In the genomic region with DNA sequence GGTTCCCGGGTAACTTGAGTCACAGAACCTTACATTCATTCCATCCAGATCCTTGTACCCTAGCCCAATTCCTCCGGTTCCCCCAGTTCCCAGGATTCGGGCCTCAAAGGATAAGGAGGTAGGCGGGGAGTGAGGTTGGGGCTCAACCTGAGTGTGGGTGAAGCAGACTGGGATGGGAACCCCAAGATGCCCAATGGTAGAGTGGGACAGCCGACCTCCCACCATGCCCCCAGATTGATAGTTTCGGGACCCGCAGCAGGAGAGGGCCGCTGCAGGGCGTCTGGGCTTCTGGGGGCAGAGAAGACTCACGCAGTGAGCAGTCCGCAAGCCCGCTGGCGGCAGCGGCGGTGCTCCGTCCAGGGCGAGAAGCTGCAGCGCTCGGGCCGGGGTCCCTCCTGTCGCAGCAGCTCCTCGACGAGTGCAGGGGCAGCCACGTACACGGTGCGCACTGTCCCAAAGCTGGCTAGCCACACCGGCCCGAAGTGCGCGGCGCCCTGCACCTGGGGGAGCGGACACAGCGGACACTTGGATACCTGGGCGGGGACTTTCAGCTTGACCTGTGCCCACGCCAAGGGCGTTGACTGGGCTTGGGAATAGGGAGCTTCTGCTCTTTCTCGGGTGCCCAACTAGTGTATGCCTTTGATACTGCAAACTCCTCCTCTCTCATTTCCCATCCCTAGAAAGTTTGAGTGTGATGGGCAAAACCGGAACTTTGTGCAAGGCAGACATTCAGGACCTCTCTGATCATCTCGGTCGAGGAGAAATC, we compare ENCODE assay signal across 6 cellular contexts. TPM values are rescaled to one million over a fixed set of nuclear protein-coding genes. Genes with fewer than 3 reads are reported as not detected.
DNase-seq lines count a peak whose midpoint lies in the region; ATAC-seq and TF ChIP-seq lines count a peak whose summit lies in the region.

No MANE protein-coding gene starts in this region.

- no peak overlapping the region for H2BK120ac ChIP-seq in H9 (ENCODE audit: low read depth, low read length, poor library complexity, severe bottlenecking)
- no peak overlapping the region for H2BK120ac ChIP-seq in neuronal stem cell (ENCODE audit: low read depth, low read length)

- no peaks in the 10 kb centered on the region for H4K20me1 ChIP-seq in H9 (ENCODE audit: control insufficient read depth, insufficient read depth, insufficient read length)

- no peak overlapping the region for H3K4ac ChIP-seq in H9 (ENCODE audit: low read depth, low read length)
- no peak overlapping the region for H3K4ac ChIP-seq in neuronal stem cell (ENCODE audit: low read length)

- H3K4me1 ChIP-seq in H9 (ENCODE audit: insufficient read depth, low read length) = peaks cover 3% of the 10 kb centered on the region; the same call in 1 of the 2 replicates
- peaks cover 38% of the 10 kb centered on the region for H3K4me1 ChIP-seq in body of pancreas
- peaks cover 0 to 15% of the 10 kb centered on the region in 2 donors for H3K4me1 ChIP-seq in neuronal stem cell (ENCODE audit: control insufficient read depth in 2 of 2, insufficient read depth in 1 of 2, low read depth in 1 of 2, low read length in 2 of 2)

- H3K14ac ChIP-seq in H9 (ENCODE audit: insufficient read depth, low read length) (no peak overlapping the region; the same call in 1 of the 2 replicates), neuronal stem cell (ENCODE audit: low read length) (no peak overlapping the region)

- H4K8ac ChIP-seq in H9 (replicated peaks; ENCODE audit: insufficient read length, low read depth, low read length) = no peak overlapping the region
- no peak overlapping the region for H4K8ac ChIP-seq in neuronal stem cell (ENCODE audit: low read depth, low read length)

- H3K36me3 Mint-ChIP-seq in H9 (ENCODE audit: insufficient read depth in 1 of 3, low read depth in 3 of 3) = peaks cover 17 to 33% (median 28%) of the 10 kb centered on the region in 3 experiments

- H3T11ph ChIP-seq in H9 (ENCODE audit: low read length) = no peak overlapping the region

- peak overlapping the region; percentile 57 to 75 for H3K4me3 Mint-ChIP-seq in H9

- peaks cover 25% of the 10 kb centered on the region for H3K23me2 ChIP-seq in H9 (ENCODE audit: insufficient read length, low read depth, low read length, poor library complexity, severe bottlenecking)

- H3K56ac ChIP-seq in H9 (ENCODE audit: insufficient read length, low read depth, low read length) = no peak overlapping the region

- H3K4me3 ChIP-seq in body of pancreas = peak overlapping the region; percentile 16 to 19
- no peak overlapping the region for H3K4me3 ChIP-seq in neuronal stem cell (ENCODE audit: low read length in 2 of 2)

- H3K79me1 ChIP-seq in H9 (ENCODE audit: insufficient read depth, low read depth, low read length, poor library complexity, severe bottlenecking) = no peaks in the 10 kb centered on the region
- no peaks in the 10 kb centered on the region for H3K79me1 ChIP-seq in neuronal stem cell (ENCODE audit: low read depth, low read length)

- peak; percentile 48 for DNase-seq in H9
- DNase-seq in body of pancreas = peak in 2 of 4 donors; percentile 38
- no peak for DNase-seq in neuronal stem cell (ENCODE audit: low spot score)

- H3K27me3 ChIP-seq in H9 (ENCODE audit: insufficient read depth, low read length) (peaks cover 31% of the 10 kb centered on the region; the same call in 1 of the 2 replicates), body of pancreas (no peaks in the 10 kb centered on the region), neuronal stem cell (ENCODE audit: control insufficient read depth in 3 of 3, insufficient read depth in 3 of 3, low read depth in 1 of 3, low read length in 3 of 3) (peaks cover 0 to 49% (median 22%) of the 10 kb centered on the region in 3 experiments)

- no peak overlapping the region for H3K18ac ChIP-seq in H9 (ENCODE audit: insufficient read length, low read depth, low read length)
- peak overlapping the region; percentile 32 for H3K18ac ChIP-seq in neuronal stem cell (ENCODE audit: low read length)

- H3K27ac Mint-ChIP-seq in H9 = no peak overlapping the region

- H3K9ac ChIP-seq in H9 (ENCODE audit: extremely low read depth, insufficient read length, low read length) (no peak overlapping the region), neuronal stem cell (ENCODE audit: low read depth, low read length, poor library complexity) (no peak overlapping the region)

- H2AK5ac ChIP-seq in H9 (ENCODE audit: insufficient read length, low read length) (no peak overlapping the region), neuronal stem cell (ENCODE audit: low read depth, low read length) (no peak overlapping the region)

- ATAC-seq in body of pancreas (peak; percentile 22), GM19324 (IDR thresholded peaks at IDR 0.05; ENCODE audit: low FRiP score, unreplicated experiment) (no peak), GM21423 (IDR thresholded peaks at IDR 0.05; ENCODE audit: unreplicated experiment) (no peak), HG03378 (IDR thresholded peaks at IDR 0.05; ENCODE audit: unreplicated experiment) (no peak)

- H3K4me1 Mint-ChIP-seq in H9 = peaks cover 27 to 40% of the 10 kb centered on the region in 2 experiments

- no peaks in the 10 kb centered on the region for H3K9me3 ChIP-seq in H9 (ENCODE audit: control insufficient read depth, low read depth, low read length)
- no peaks in the 10 kb centered on the region for H3K9me3 ChIP-seq in body of pancreas
- no peaks in the 10 kb centered on the region for H3K9me3 ChIP-seq in neuronal stem cell (replicated peaks in 1 of 2; ENCODE audit: control insufficient read depth in 2 of 2, insufficient read depth in 1 of 2, low read depth in 1 of 2, low read length in 2 of 2)

- H4K91ac ChIP-seq in H9 (ENCODE audit: insufficient read length, low read depth, low read length) (no peak overlapping the region), neuronal stem cell (ENCODE audit: low read depth, low read length, poor library complexity) (no peak overlapping the region)

- intact Hi-C loops in body of pancreas (cut with DNase I) = no loop called here

- no peak overlapping the region for H2BK20ac ChIP-seq in H9 (ENCODE audit: low read depth, low read length, poor library complexity, severe bottlenecking)

- WGBS in H9 (ENCODE audit: extremely low coverage, insufficient read length, low lambda C conversion rate) = no CpG with 5 or more reads among the region's 40 CpGs
- 2 to 6% methylated on average over 14 to 40 of the region's 40 CpGs for WGBS in body of pancreas, 2 donors
- WGBS in neuronal stem cell (ENCODE audit: extremely low coverage in 2 of 2, insufficient read length in 2 of 2, insufficient replicate concordance in 1 of 2), 2 donors = no CpG with 5 or more reads among the region's 40 CpGs

- TF ChIP-seq POLR2A in body of pancreas (IDR thresholded peaks at IDR 0.05) = peak in 1 of 3 donors; percentile 9

- no peaks in the 10 kb centered on the region for H3K9me3 Mint-ChIP-seq in H9

- H2BK5ac ChIP-seq in H9 (ENCODE audit: insufficient read length, low read length) (no peak overlapping the region), neuronal stem cell (ENCODE audit: low read length) (no peak overlapping the region)

- H3K23ac ChIP-seq in H9 (ENCODE audit: insufficient read length, low read depth, low read length) (no peak overlapping the region), neuronal stem cell (ENCODE audit: low read depth, low read length, poor library complexity) (peak overlapping the region; percentile 86)

- H3K36me3 ChIP-seq in body of pancreas (replicated peaks in 1 of 2; ENCODE audit: insufficient read depth in 1 of 2, low read depth in 2 of 2) = peaks cover 0 to 6% of the 10 kb centered on the region in 2 donors
- H3K36me3 ChIP-seq in neuronal stem cell (replicated peaks in 1 of 2; ENCODE audit: control insufficient read depth in 2 of 2, insufficient read depth in 2 of 2, low read length in 2 of 2) = peaks cover 10 to 72% of the 10 kb centered on the region in 2 donors

- no peak overlapping the region for H4K5ac ChIP-seq in H9 (ENCODE audit: insufficient read length, low read depth, low read length)

- H3K27me3 Mint-ChIP-seq in H9 (ENCODE audit: low read depth) = peaks cover 48% of the 10 kb centered on the region

- H3K4me2 ChIP-seq in H9 (ENCODE audit: insufficient read depth, insufficient read length, low read length) (peak overlapping the region; percentile 80), neuronal stem cell (ENCODE audit: insufficient read depth, low read length, poor library complexity, severe bottlenecking) (no peak overlapping the region)

- H3K27ac ChIP-seq in H9 (ENCODE audit: insufficient read length, low read depth, low read length) (no peak overlapping the region), body of pancreas (peak overlapping the region in 1 of 4 donors; percentile 44), neuronal stem cell (replicated peaks; ENCODE audit: low read length) (no peak overlapping the region)

- H3K79me2 ChIP-seq in H9 (ENCODE audit: insufficient read depth, low read length) = no peaks in the 10 kb centered on the region

- TF ChIP-seq CTCF in H9 (conservative IDR thresholded peaks at IDR 0.05) (no peak), body of pancreas (IDR thresholded peaks at IDR 0.05) (no peak)

- H2AFZ ChIP-seq in H9 (ENCODE audit: low read length) = no peak overlapping the region
- H2AFZ ChIP-seq in neuronal stem cell (ENCODE audit: low read length) = no peak overlapping the region

- no peak overlapping the region for H2BK15ac ChIP-seq in H9 (ENCODE audit: low read depth, low read length)
- H2BK15ac ChIP-seq in neuronal stem cell (ENCODE audit: low read length) = no peak overlapping the region

- H2BK12ac ChIP-seq in H9 (ENCODE audit: insufficient read length, low read depth, low read length) (no peak overlapping the region), neuronal stem cell (ENCODE audit: low read length) (no peak overlapping the region)

RNA-seq across cellular contexts. Expression of gene CYP27B1, which starts 1.0 kb away (rescaled TPM):
- total RNA-seq in H9 (2021) (6.1 and 6.5 TPM in 2 replicates), body of pancreas (1 to 10 TPM; 2.6 to 3.6 TPM)
- 0.35 TPM for polyA plus RNA-seq in neuronal stem cell (2013, experiment 1 of 2)
- 0.40 TPM for polyA plus RNA-seq in neuronal stem cell (2013, experiment 2 of 2)

RNA-seq across cellular contexts. Expression of gene METTL1, which starts 6.0 kb away (rescaled TPM):
- total RNA-seq in H9 (2021) = 58.4 and 66.7 TPM in 2 replicates
- 10 to 100 TPM; 16.1 to 23.1 TPM for total RNA-seq in body of pancreas
- 9.5 TPM for polyA plus RNA-seq in neuronal stem cell (2013, experiment 1 of 2)
- 10.2 TPM for polyA plus RNA-seq in neuronal stem cell (2013, experiment 2 of 2)

RNA-seq across cellular contexts. Expression of gene EEF1AKMT3, which starts 6.5 kb away (rescaled TPM):
- total RNA-seq in H9 (2021) = 2.1 and 2.9 TPM in 2 replicates
- 10 to 100 TPM; 11.2 to 15.0 TPM for total RNA-seq in body of pancreas
- polyA plus RNA-seq in neuronal stem cell (2013, experiment 1 of 2) = 2.7 TPM
- polyA plus RNA-seq in neuronal stem cell (2013, experiment 2 of 2) = 3.2 TPM

RNA-seq across cellular contexts. Expression of gene MARCHF9, which starts 11.0 kb away (rescaled TPM):
- 20.5 and 20.9 TPM in 2 replicates for total RNA-seq in H9 (2021)
- 1 to 10 TPM; 5.2 to 9.9 TPM for total RNA-seq in body of pancreas
- 14.0 TPM for polyA plus RNA-seq in neuronal stem cell (2013, experiment 1 of 2)
- polyA plus RNA-seq in neuronal stem cell (2013, experiment 2 of 2) = 14.6 TPM

RNA-seq across cellular contexts. Expression of gene CDK4, which starts 13.8 kb away (rescaled TPM):
- total RNA-seq in H9 (2021) = 217 and 218 TPM in 2 replicates
- total RNA-seq in body of pancreas = 10 to 100 TPM; 27.0 to 81.2 TPM
- polyA plus RNA-seq in neuronal stem cell (2013, experiment 1 of 2) = 157 TPM
- polyA plus RNA-seq in neuronal stem cell (2013, experiment 2 of 2) = 144 TPM

Comparison
In these comparisons a context has a peak if more than half of its experiments do, and no peak if none do; other contexts are left out.
1. H3K4me3 ChIP-seq: peak in body of pancreas (2 of 2); none in neuronal stem cell (0 of 2).